In the genomic region with DNA sequence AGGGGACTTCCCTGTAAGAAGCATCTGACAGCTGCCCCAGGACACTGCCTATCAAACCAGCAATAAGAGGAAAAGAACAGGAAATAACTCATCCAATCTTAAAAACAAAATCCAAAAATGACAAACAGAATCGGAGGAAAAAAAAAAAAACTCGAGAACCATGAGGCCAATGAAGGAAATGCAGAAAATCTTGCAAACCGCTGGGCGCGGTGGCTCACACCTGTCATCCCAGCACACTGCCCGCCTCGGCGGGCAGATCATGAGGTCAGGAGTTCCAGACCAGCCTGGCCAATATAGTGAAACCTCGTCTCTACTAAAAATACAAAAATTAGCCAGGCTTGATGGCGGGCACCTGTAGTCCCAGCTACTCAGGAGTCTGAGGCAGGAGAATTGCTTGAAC, we compare ENCODE assay signal across 19 cellular contexts.
A peak's percentile ranks its signal among the peaks of the same experiment; 100 is the strongest.
DNase-seq lines count a peak whose midpoint lies in the region; ATAC-seq, FAIRE-seq and TF ChIP-seq lines count a peak whose summit lies in the region.
"Had no signal": no experiment of that assay in that cellular context is flagged by ENCODE, and none has a peak within 500 bp of the region (broad histone marks: within the 10 kb centered on the region; RNA-seq: fewer than 3 reads in every experiment).

No MANE protein-coding gene starts in this region.

- RAD21 ChIA-PET in GM12878 (lab: Charles Lee; ENCODE audit: unreplicated experiment) = no interaction called here

- no peak for TF ChIP-seq EP300 in GM12878 (IDR thresholded peaks at IDR 0.05; ENCODE audit: borderline replicate concordance in 1 of 2, control insufficient read depth in 1 of 2, low read depth in 2 of 2, low read length in 2 of 2)

- FAIRE-seq in GM12878 (lab: Jason Lieb, UNC) = no peak
- FAIRE-seq: A204.1, G401.6 had no signal

- intact Hi-C loops in heart right ventricle (cut with DNase I) (loop anchor here in 2 of 10 donors (5.0 to 10.0 kb wide), 2 partner anchors 69 to 846 kb away; no protein-coding TSS in a partner anchor), GM12878 (cut with micrococcal nuclease; ENCODE audit: unreplicated experiment) (no loop called here)

- H2AFZ ChIP-seq in GM12878 (ENCODE audit: control insufficient read depth, low read depth, low read length) = no peak overlapping the region
- no peak overlapping the region for H2AFZ ChIP-seq in mesenchymal stem cell (ENCODE audit: low read depth, low read length)
- no peak overlapping the region for H2AFZ ChIP-seq in hepatocyte

- H3K4me2 ChIP-seq in GM12878 (ENCODE audit: control insufficient read depth, insufficient read depth) (peak overlapping the region; percentile 2; the same call in 1 of the 2 replicates), mesenchymal stem cell (ENCODE audit: low read length, poor library complexity, severe bottlenecking) (no peak overlapping the region), hepatocyte (no peak overlapping the region)

- H3K18ac ChIP-seq in mesenchymal stem cell (ENCODE audit: low read depth in 1 of 2, low read length in 2 of 2) = no peak overlapping the region

- SMC1A ChIA-PET in GM12878 (lab: Charles Lee; ENCODE audit: uncharacterized antibody, unreplicated experiment) = interaction anchor here (1.6 to 1.7 kb wide), 2 partner anchors 13 to 28 kb away, joined by 4 read pairs; no protein-coding TSS in a partner anchor

- no peak overlapping the region for H3K14ac ChIP-seq in mesenchymal stem cell (ENCODE audit: low read length in 2 of 2)

- WGBS in heart right ventricle, 2 donors = 79 to 84% methylated on average over 10 of the region's 10 CpGs
- WGBS in GM12878 (ENCODE audit: insufficient coverage, insufficient replicate concordance, low lambda C conversion rate, missing lambda C conversion rate) = 68% methylated on average over 10 of the region's 10 CpGs
- WGBS in mesenchymal stem cell = 87% methylated on average over 10 of the region's 10 CpGs
- 94% methylated on average over 10 of the region's 10 CpGs for WGBS in hepatocyte (ENCODE audit: low lambda C conversion rate, missing lambda C conversion rate)

- H2BK5ac ChIP-seq in mesenchymal stem cell (ENCODE audit: low read depth, low read length, poor library complexity, severe bottlenecking) = no peak overlapping the region

- H3K4me3 ChIP-seq in right atrium auricular region = no peak overlapping the region
- H3K4me3 ChIP-seq in heart right ventricle = no peak overlapping the region
- H3K4me3 ChIP-seq in GM12878 = peak overlapping the region; percentile 26
- no peak overlapping the region for H3K4me3 ChIP-seq in mesenchymal stem cell (ENCODE audit: insufficient read depth in 1 of 2, low read depth in 1 of 2, low read length in 2 of 2)
- no peak overlapping the region for H3K4me3 ChIP-seq in hepatocyte
- H3K4me3 ChIP-seq: SJCRH30 had no signal

- no peaks in the 10 kb centered on the region for H3K36me3 ChIP-seq in right atrium auricular region
- no peaks in the 10 kb centered on the region for H3K36me3 ChIP-seq in heart right ventricle
- no peaks in the 10 kb centered on the region for H3K36me3 ChIP-seq in GM12878 (ENCODE audit: control insufficient read depth in 2 of 2, insufficient read depth in 2 of 2, low read length in 1 of 2)
- H3K36me3 ChIP-seq in mesenchymal stem cell (ENCODE audit: control insufficient read depth in 1 of 2, insufficient read depth in 2 of 2, low read depth in 1 of 2, low read length in 2 of 2) = no peaks in the 10 kb centered on the region
- H3K36me3 ChIP-seq in hepatocyte (replicated peaks; ENCODE audit: insufficient read depth, low read depth) = no peaks in the 10 kb centered on the region
- H3K36me3 ChIP-seq: SJCRH30 had no signal

- no peak overlapping the region for H2BK15ac ChIP-seq in mesenchymal stem cell (ENCODE audit: low read depth, poor library complexity, severe bottlenecking)

- no TSS peak for BruUV-seq in GM12878 (replicated peaks; lab: Mats Ljungman, UMichigan)

- no peak overlapping the region for H3K23ac ChIP-seq in mesenchymal stem cell (ENCODE audit: low read length in 2 of 2)

- CTCF ChIA-PET in GM12878 (lab: Yijun Ruan, JAX) = no interaction called here

- peaks cover 0 to 29% of the 10 kb centered on the region in 2 donors for H3K4me1 ChIP-seq in right atrium auricular region
- H3K4me1 ChIP-seq in heart right ventricle = peaks cover 0 to 59% (median 25%) of the 10 kb centered on the region in 9 donors
- H3K4me1 ChIP-seq in GM12878 (ENCODE audit: control insufficient read depth, insufficient read depth, low read length) = peaks cover 21% of the 10 kb centered on the region
- peaks cover 3% of the 10 kb centered on the region for H3K4me1 ChIP-seq in mesenchymal stem cell (ENCODE audit: control insufficient read depth, insufficient read depth, low read depth, low read length)
- H3K4me1 ChIP-seq in hepatocyte (ENCODE audit: insufficient read depth) = peaks cover 4% of the 10 kb centered on the region
- H3K4me1 ChIP-seq: SJCRH30 had no signal

- no peak overlapping the region for H3K4ac ChIP-seq in mesenchymal stem cell (ENCODE audit: low read depth in 1 of 2, low read length in 2 of 2)

- no peaks in the 10 kb centered on the region for H3K9me2 ChIP-seq in hepatocyte (replicated peaks; ENCODE audit: insufficient read depth)

- DNase-seq in right atrium auricular region (ENCODE audit: low spot score) (no peak), heart right ventricle (no peak), GM12878 (ENCODE audit: low read depth, low spot score) (no peak), mesenchymal stem cell (no peak), hepatocyte (ENCODE audit: low spot score) (no peak)
- no peak for DNase-seq in activated CD4-positive, alpha-beta T cell treated with anti-CD3 and anti-CD28 coated beads for 48 hours
- DNase-seq: CD4-positive, CD25-positive, alpha-beta regulatory T cell; DMS79; HCEC 1CT; NCI-H1417; NCI-H1930; NCI-H2171 treated with DMSO at 0.1 percent for 48 hours; NCI-H510A; NCI-H82; SJCRH30 had no signal

- TF ChIP-seq CTCF in right atrium auricular region (IDR thresholded peaks at IDR 0.05) (no peak), heart right ventricle (IDR thresholded peaks at IDR 0.05) (no peak), GM12878 (IDR thresholded peaks at IDR 0.05 in 2 of 3, conservative IDR thresholded peaks at IDR 0.05 in 1 of 3; ENCODE audit: control insufficient read depth in 2 of 3, extremely low read depth in 1 of 3, insufficient read depth in 1 of 3, low read depth in 3 of 3, low read length in 3 of 3) (no peak), hepatocyte (IDR thresholded peaks at IDR 0.05; ENCODE audit: poor library complexity) (no peak)

- no peaks in the 10 kb centered on the region for H4K20me1 ChIP-seq in GM12878 (ENCODE audit: control insufficient read depth, insufficient read depth)
- no peaks in the 10 kb centered on the region for H4K20me1 ChIP-seq in hepatocyte (ENCODE audit: insufficient read depth, poor library complexity, severe bottlenecking)

- POLR2A ChIA-PET in GM12878 (lab: Charles Lee) = no interaction called here

- peaks cover 9% of the 10 kb centered on the region for H3K79me1 ChIP-seq in mesenchymal stem cell (replicated peaks; ENCODE audit: low read length, poor library complexity, severe bottlenecking)

- no peak overlapping the region for H4K8ac ChIP-seq in mesenchymal stem cell (ENCODE audit: low read length)

- H3K27me3 ChIP-seq in right atrium auricular region (no peaks in the 10 kb centered on the region), heart right ventricle (no peaks in the 10 kb centered on the region), GM12878 (replicated peaks in 1 of 2; ENCODE audit: control insufficient read depth in 2 of 2, insufficient read depth in 2 of 2, low read length in 1 of 2) (no peaks in the 10 kb centered on the region), mesenchymal stem cell (ENCODE audit: control insufficient read depth in 1 of 2, insufficient read depth in 1 of 2, low read length in 2 of 2) (no peaks in the 10 kb centered on the region), hepatocyte (no peaks in the 10 kb centered on the region)
- H3K27me3 ChIP-seq: SJCRH30 had no signal

- H2AK5ac ChIP-seq in mesenchymal stem cell (ENCODE audit: low read length, severe bottlenecking) = no peak overlapping the region

- in situ Hi-C loops in GM12878 (cut with MboI) = loop anchor here (25.0 kb wide), 1 partner anchor 1084 kb away; a partner anchor contains a TSS

- H4K91ac ChIP-seq in mesenchymal stem cell (ENCODE audit: low read length) = no peak overlapping the region

- H2BK120ac ChIP-seq in mesenchymal stem cell (ENCODE audit: low read depth, low read length) = no peak overlapping the region

- TF ChIP-seq POLR2A in GM12878 (IDR thresholded peaks at IDR 0.05; ENCODE audit: low read depth, low read length) = no peak

- H3K9me3 ChIP-seq in right atrium auricular region = no peaks in the 10 kb centered on the region
- peaks cover 0 to 3% (median 0%) of the 10 kb centered on the region in 11 donors for H3K9me3 ChIP-seq in heart right ventricle
- no peaks in the 10 kb centered on the region; the same call in 2 of the 3 replicates for H3K9me3 ChIP-seq in GM12878 (replicated peaks; ENCODE audit: control insufficient read depth, insufficient read depth, low read length)
- no peaks in the 10 kb centered on the region for H3K9me3 ChIP-seq in mesenchymal stem cell (ENCODE audit: control insufficient read depth, low read length)
- H3K9me3 ChIP-seq in hepatocyte (ENCODE audit: low read depth) = no peaks in the 10 kb centered on the region
- H3K9me3 ChIP-seq: SJCRH30 had no signal

- H3K79me2 ChIP-seq in GM12878 (ENCODE audit: control insufficient read depth, insufficient read depth, low read length) (peaks cover 36% of the 10 kb centered on the region), hepatocyte (peaks cover 15% of the 10 kb centered on the region)

- H3K27ac ChIP-seq in right atrium auricular region (peak overlapping the region; percentile 16 to 73), heart right ventricle (peak overlapping the region in 5 of 10 donors; percentile 13 to 60 (median 38)), GM12878 (ENCODE audit: control insufficient read depth, insufficient read depth) (0 out of 2 replicates have a peak overlapping the region, but pooled peaks have one; percentile 8), mesenchymal stem cell (ENCODE audit: low read length, poor library complexity, severe bottlenecking) (no peak overlapping the region), hepatocyte (no peak overlapping the region)
- H3K27ac ChIP-seq: SJCRH30 had no signal

- no peak overlapping the region for H2BK12ac ChIP-seq in mesenchymal stem cell (ENCODE audit: low read length in 2 of 2)

- ATAC-seq in heart right ventricle = no peak
- peak; percentile 8 for ATAC-seq in GM12878
- no peak for ATAC-seq in GM21619 (IDR thresholded peaks at IDR 0.05; ENCODE audit: unreplicated experiment)
- ATAC-seq in HG02938 (IDR thresholded peaks at IDR 0.05; ENCODE audit: unreplicated experiment) = no peak

- TF ChIP-seq RAD21 in GM12878 (IDR thresholded peaks at IDR 0.05; ENCODE audit: insufficient read depth, low read depth, low read length) = no peak

- H3K9ac ChIP-seq in GM12878 (ENCODE audit: control insufficient read depth, insufficient read depth, low read length) (no peak overlapping the region), mesenchymal stem cell (ENCODE audit: low read length) (peak overlapping the region; percentile 36)

TF ChIP-seq in GM12878, 131 proteins besides CTCF, POLR2A, EP300 and RAD21 (continues in another document):
- 0 out of 2 replicates have a peak, but pooled peaks have one; percentile 12 for TF ChIP-seq RUNX3 (IDR thresholded peaks at IDR 0.05; ENCODE audit: low read length)
- TF ChIP-seq NFYA (IDR thresholded peaks at IDR 0.05; ENCODE audit: borderline replicate concordance, low read depth, low read length) = no peak
- TF ChIP-seq POLR2AphosphoS5 (IDR thresholded peaks at IDR 0.05; ENCODE audit: low read length) = no peak

Comparison
In these comparisons a context has a peak if more than half of its experiments do, and no peak if none do; other contexts are left out.
1. H3K27ac ChIP-seq: peak in right atrium auricular region (2 of 2) and GM12878 (single experiment); none in mesenchymal stem cell (single experiment) and hepatocyte (single experiment).